In genomic region chr10:29858352-29859267, GRCh38 we compare ENCODE assay signal across 8 cellular contexts.
DNase-seq lines count a peak whose midpoint lies in the region; ATAC-seq and TF ChIP-seq lines count a peak whose summit lies in the region.

No MANE protein-coding gene starts in this region.

- peaks cover 4% of the 10 kb centered on the region for H3K27me3 Mint-ChIP-seq in activated CD4-positive, alpha-beta memory T cell treated with anti-CD3 and anti-CD28 coated beads for 36 hours
- H3K27me3 Mint-ChIP-seq in activated CD4-positive, alpha-beta memory T cell treated with anti-CD3 and anti-CD28 coated beads, Interleukin-2, amount 10 ng/mL, durations not matched to agents 7 days and 5 days, result peaks cover 18% of the 10 kb centered on the region

- no peaks in the 10 kb centered on the region for H3K36me3 ChIP-seq in left ventricle myocardium inferior
- no peaks in the 10 kb centered on the region for H3K36me3 ChIP-seq in spleen

- TF ChIP-seq CTCF in left ventricle myocardium inferior (IDR thresholded peaks at IDR 0.05; ENCODE audit: borderline replicate concordance) (peak; percentile 77), spleen (IDR thresholded peaks at IDR 0.05 in 8 of 11, conservative IDR thresholded peaks at IDR 0.05 in 3 of 11) (peak in 6 of 11 experiments; percentile 12 to 39 (median 26))

- H3K4me1 ChIP-seq in left ventricle myocardium inferior (peaks cover 12% of the 10 kb centered on the region), spleen (peaks cover 0 to 6% (median 2%) of the 10 kb centered on the region in 6 donors)

- H3K9me3 Mint-ChIP-seq in activated CD4-positive, alpha-beta memory T cell treated with anti-CD3 and anti-CD28 coated beads for 36 hours, result no peaks in the 10 kb centered on the region
- no peaks in the 10 kb centered on the region for H3K9me3 Mint-ChIP-seq in activated CD4-positive, alpha-beta memory T cell treated with anti-CD3 and anti-CD28 coated beads, Interleukin-2, amount 10 ng/mL, durations not matched to agents 7 days and 5 days

- no peak for ATAC-seq in GM21717 (IDR thresholded peaks at IDR 0.05; ENCODE audit: unreplicated experiment)

- peak overlapping the region; percentile 7 for H3K4me3 ChIP-seq in left ventricle myocardium inferior
- no peak overlapping the region for H3K4me3 ChIP-seq in spleen

- no peaks in the 10 kb centered on the region for H3K36me3 Mint-ChIP-seq in activated CD4-positive, alpha-beta memory T cell treated with anti-CD3 and anti-CD28 coated beads for 36 hours
- no peaks in the 10 kb centered on the region for H3K36me3 Mint-ChIP-seq in activated CD4-positive, alpha-beta memory T cell treated with anti-CD3 and anti-CD28 coated beads, Interleukin-2, amount 10 ng/mL, durations not matched to agents 7 days and 5 days (ENCODE audit: low read depth)

- peak; percentile 10 for DNase-seq in activated CD4-positive, alpha-beta memory T cell treated with anti-CD3 and anti-CD28 coated beads for 36 hours
- no peak for DNase-seq in activated CD4-positive, alpha-beta memory T cell treated with anti-CD3 and anti-CD28 coated beads, Interleukin-2, amount 10 ng/mL, durations not matched to agents 7 days and 5 days
- peak; percentile 73 for DNase-seq in UCSD-AML1 (lab: John Stamatoyannopoulos, UW; ENCODE audit: unreplicated experiment)
- DNase-seq in left ventricle myocardium inferior, result peak; percentile 65
- DNase-seq in spleen, result no peak
- no peak for DNase-seq in activated effector memory CD4-positive, alpha-beta T cell treated with anti-CD3 and anti-CD28 coated beads, Interleukin-2, amount 50 U/mL, for 16 hours
- DNase-seq in NCI-H1105 (lab: John Stamatoyannopoulos, UW), result no peak

- CTCF ChIA-PET in activated CD4-positive, alpha-beta memory T cell treated with anti-CD3 and anti-CD28 coated beads for 36 hours (lab: Charles Lee), result no interaction called here
- CTCF ChIA-PET in activated CD4-positive, alpha-beta memory T cell treated with anti-CD3 and anti-CD28 coated beads, Interleukin-2, amount 10 ng/mL, durations not matched to agents 7 days and 5 days (lab: Charles Lee), result interaction anchor here (0.6 to 0.7 kb wide), 2 partner anchors 86 to 305 kb away, joined by 3 read pairs; no protein-coding TSS in a partner anchor

- H3K4me3 Mint-ChIP-seq in activated CD4-positive, alpha-beta memory T cell treated with anti-CD3 and anti-CD28 coated beads for 36 hours, result no peak overlapping the region
- H3K4me3 Mint-ChIP-seq in activated CD4-positive, alpha-beta memory T cell treated with anti-CD3 and anti-CD28 coated beads, Interleukin-2, amount 10 ng/mL, durations not matched to agents 7 days and 5 days, result no peak overlapping the region

- TF ChIP-seq POLR2A in spleen (IDR thresholded peaks at IDR 0.05), result no peak

- no peaks in the 10 kb centered on the region for H3K4me1 Mint-ChIP-seq in activated CD4-positive, alpha-beta memory T cell treated with anti-CD3 and anti-CD28 coated beads for 36 hours (ENCODE audit: low read depth)
- H3K4me1 Mint-ChIP-seq in activated CD4-positive, alpha-beta memory T cell treated with anti-CD3 and anti-CD28 coated beads, Interleukin-2, amount 10 ng/mL, durations not matched to agents 7 days and 5 days, result no peaks in the 10 kb centered on the region

- POLR2A ChIA-PET in activated CD4-positive, alpha-beta memory T cell treated with anti-CD3 and anti-CD28 coated beads for 36 hours (lab: Charles Lee), result no interaction called here
- POLR2A ChIA-PET in activated CD4-positive, alpha-beta memory T cell treated with anti-CD3 and anti-CD28 coated beads, Interleukin-2, amount 10 ng/mL, durations not matched to agents 7 days and 5 days (lab: Charles Lee), result no interaction called here

- 28 to 33% (median 29%) methylated on average over 11 of the region's 11 CpGs for WGBS in spleen, 5 donors

- no peak overlapping the region for H3K27ac Mint-ChIP-seq in activated CD4-positive, alpha-beta memory T cell treated with anti-CD3 and anti-CD28 coated beads for 36 hours
- no peak overlapping the region for H3K27ac Mint-ChIP-seq in activated CD4-positive, alpha-beta memory T cell treated with anti-CD3 and anti-CD28 coated beads, Interleukin-2, amount 10 ng/mL, durations not matched to agents 7 days and 5 days

- H3K27ac ChIP-seq in left ventricle myocardium inferior (replicated peaks) (peak overlapping the region; percentile 54), spleen (no peak overlapping the region)

- H3K9me3 ChIP-seq in left ventricle myocardium inferior (replicated peaks), result no peaks in the 10 kb centered on the region
- no peaks in the 10 kb centered on the region for H3K9me3 ChIP-seq in spleen

- H3K27me3 ChIP-seq in left ventricle myocardium inferior (ENCODE audit: low read depth) (no peaks in the 10 kb centered on the region), spleen (replicated peaks in 1 of 7) (no peaks in the 10 kb centered on the region)

- intact Hi-C loops in activated CD4-positive, alpha-beta memory T cell treated with anti-CD3 and anti-CD28 coated beads for 36 hours (cut with micrococcal nuclease), result no loop called here
- intact Hi-C loops in left ventricle myocardium inferior (cut with micrococcal nuclease) (no loop called here), spleen (cut with DNase I; ENCODE audit: low total_unique reads) (no loop called here)

Comparison
In these comparisons a context has a peak if more than half of its experiments do, and no peak if none do; other contexts are left out.
1. DNase-seq: peak in activated CD4-positive, alpha-beta memory T cell treated with anti-CD3 and anti-CD28 coated beads for 36 hours (single experiment), UCSD-AML1 (single experiment) and left ventricle myocardium inferior (single experiment); none in activated CD4-positive, alpha-beta memory T cell treated with anti-CD3 and anti-CD28 coated beads, Interleukin-2, amount 10 ng/mL, durations not matched to agents 7 days and 5 days (single experiment), spleen (single experiment), activated effector memory CD4-positive, alpha-beta T cell treated with anti-CD3 and anti-CD28 coated beads, Interleukin-2, amount 50 U/mL, for 16 hours (single experiment) and NCI-H1105 (single experiment).